Comparison of ENCODE assay signal across 33 cellular contexts in genomic region chr4:97560009-97560408, GRCh38.
"Had no signal": no experiment of that assay in that cellular context is flagged by ENCODE, and none has a peak within 500 bp of the region (broad histone marks: within the 10 kb centered on the region; RNA-seq: fewer than 3 reads in every experiment).

No MANE protein-coding gene starts in this region.

- H3K4me1 ChIP-seq: adrenal gland, ascending aorta, body of pancreas, breast epithelium had no signal

- H3K27ac ChIP-seq: adrenal gland, ascending aorta, body of pancreas, brain microvascular endothelial cell, breast epithelium had no signal

- H3K4me3 ChIP-seq: adrenal gland, ascending aorta, body of pancreas, breast epithelium had no signal

- H3K27me3 ChIP-seq: adrenal gland, ascending aorta, body of pancreas, brain microvascular endothelial cell, breast epithelium had no signal

- H3K9me3 ChIP-seq: adrenal gland, ascending aorta, body of pancreas, breast epithelium had no signal

- H3K36me3 ChIP-seq: adrenal gland, ascending aorta, brain microvascular endothelial cell, breast epithelium had no signal

- FAIRE-seq: astrocyte, bronchial epithelial cell had no signal

- DNase-seq: activated effector memory CD4-positive, alpha-beta T cell treated with anti-CD3 and anti-CD28 coated beads, Interleukin-2, amount 50 U/mL, for 16 hours; activated effector memory CD4-positive, alpha-beta T cell treated with Interleukin-2 at 50 U/mL for 16 hours; activated gamma-delta T cell; activated gamma-delta T cell treated with Interleukin-2 at 50 U/mL for 16 hours; activated naive CD4-positive, alpha-beta T cell; activated naive CD4-positive, alpha-beta T cell treated with anti-CD3 and anti-CD28 coated beads for 36 hours; activated naive CD4-positive, alpha-beta T cell treated with anti-CD3 and anti-CD28 coated beads, Interleukin-2, amount 10 ng/mL, durations not matched to agents 7 days and 5 days; activated naive CD4-positive, alpha-beta T cell treated with anti-CD3 and anti-CD28 coated beads, Interleukin-2, amount 50 U/mL, for 16 hours; activated naive CD4-positive, alpha-beta T cell treated with Interleukin-2 at 50 U/mL for 16 hours; activated naive CD8-positive, alpha-beta T cell treated with anti-CD3 and anti-CD28 coated beads for 36 hours; activated naive CD8-positive, alpha-beta T cell treated with anti-CD3 and anti-CD28 coated beads, Interleukin-2, amount 10 ng/mL, durations not matched to agents 7 days and 5 days; activated naive CD8-positive, alpha-beta T cell treated with anti-CD3 and anti-CD28 coated beads, Interleukin-2, amount 50 U/mL, for 24 hours; activated T-cell treated with anti-CD3 and anti-CD28 coated beads, Interleukin-2, amount 50 U/mL, for 1 hour; activated T-cell treated with anti-CD3 and anti-CD28 coated beads, Interleukin-2, amount 50 U/mL, for 24 hours; activated T-cell treated with anti-CD3 and anti-CD28 coated beads, Interleukin-2, amount 50 U/mL, for 4 hours; activated T-cell treated with anti-CD3 and anti-CD28 coated beads, Interleukin-2, amount 50 U/mL, for 48 hours; activated T-cell treated with anti-CD3 and anti-CD28 coated beads, Interleukin-2, amount 50 U/mL, for 72 hours; adrenal gland; amniotic stem cell; amygdala; anterior cingulate cortex; aorta; body of pancreas; brain microvascular endothelial cell; caudate nucleus; central memory CD4-positive, alpha-beta T cell; cerebellar nuclear complex had no signal

- ATAC-seq: activated naive CD4-positive, alpha-beta T cell treated with anti-CD3 and anti-CD28 coated beads, Interleukin-2, amount 50 U/mL, for 72 hours; activated naive CD8-positive, alpha-beta T cell treated with anti-CD3 and anti-CD28 coated beads, Interleukin-2, amount 50 U/mL, for 24 hours; activated T-cell treated with anti-CD3 and anti-CD28 coated beads, Interleukin-2, amount 50 U/mL, for 4 hours; activated T-cell treated with anti-CD3 and anti-CD28 coated beads, Interleukin-2, amount 50 U/mL, for 72 hours; activated T-helper 17 cell treated with anti-CD3 and anti-CD28 coated beads, Interleukin-2, amount 50 U/mL, for 72 hours; body of pancreas had no signal
